ENCODE assay signal across 6 cellular contexts in genomic region chr7:154489897-154490296, GRCh38.
"Had no signal": no experiment of that assay in that cellular context is flagged by ENCODE, and none has a peak within 500 bp of the region (broad histone marks: within the 10 kb centered on the region; RNA-seq: fewer than 3 reads in every experiment).

No MANE protein-coding gene starts in this region.

- FAIRE-seq: HepG2, HTR-8/SVneo had no signal

- DNase-seq: IMR-90, KBM-7, KG1 had no signal

- H3K27ac ChIP-seq: HL-60 had no signal

- ATAC-seq: HepG2 had no signal
